In the genomic region with DNA sequence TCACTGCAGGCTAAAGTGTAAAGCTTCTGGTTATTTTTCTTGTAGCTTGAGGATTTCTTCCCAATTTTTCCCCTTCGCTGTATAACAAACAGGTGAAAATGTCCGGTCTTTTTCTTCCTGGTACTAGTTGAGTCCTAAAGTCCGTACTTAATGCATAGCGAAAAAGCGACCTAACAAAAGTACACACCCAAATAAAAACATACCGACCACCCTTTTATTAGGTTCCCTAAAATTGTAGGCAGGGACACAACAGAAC, we compare ENCODE assay signal across 8 cellular contexts. TPM values are rescaled to one million over a fixed set of nuclear protein-coding genes. Genes with fewer than 3 reads are reported as not detected.
DNase-seq lines count a peak whose midpoint lies in the region; ATAC-seq and TF ChIP-seq lines count a peak whose summit lies in the region.

No MANE protein-coding gene starts in this region.

- no TSS peak for BruUV-seq in MCF 10A (replicated peaks; lab: Mats Ljungman, UMichigan)

- POLR2A ChIA-PET in MCF 10A (lab: Yijun Ruan, JAX), result interaction anchor here (0.5 to 5.2 kb wide), 21 partner anchors 8 to 644 kb away, joined by 3 to 73 read pairs (median 5); a partner anchor contains a TSS

- H3K27me3 Mint-ChIP-seq in MCF 10A (ENCODE audit: insufficient read depth, unreplicated experiment), result no peaks in the 10 kb centered on the region
- H3K27me3 Mint-ChIP-seq in mesothelial cell of epicardium (ENCODE audit: low read depth), result no peaks in the 10 kb centered on the region

- CTCF ChIA-PET in MCF 10A (lab: Yijun Ruan, JAX), result interaction anchor here (0.7 kb wide), 1 partner anchor 27 kb away, joined by 3 read pairs; no protein-coding TSS in a partner anchor

- H3K9me3 ChIP-seq in heart right ventricle, result no peaks in the 10 kb centered on the region
- no peaks in the 10 kb centered on the region for H3K9me3 ChIP-seq in vagina

- intact Hi-C loops in heart right ventricle (cut with DNase I), result loop anchor here in 1 of 10 donors (5.0 kb wide), 1 partner anchor 178 kb away; a partner anchor contains a TSS
- intact Hi-C loops in Right ventricle myocardium superior (cut with DNase I), result no loop called here
- intact Hi-C loops in MCF 10A (cut with micrococcal nuclease), result loop anchor here (5.0 kb wide), 1 partner anchor 312 kb away; a partner anchor contains a TSS
- intact Hi-C loops in vagina (cut with DNase I), result no loop called here

- H3K36me3 Mint-ChIP-seq in MCF 10A (ENCODE audit: insufficient read depth, unreplicated experiment), result peaks cover 17% of the 10 kb centered on the region
- H3K36me3 Mint-ChIP-seq in mesothelial cell of epicardium, result peaks cover 11% of the 10 kb centered on the region

- H3K4me3 Mint-ChIP-seq in MCF 10A (ENCODE audit: unreplicated experiment) (peak overlapping the region; percentile 97), mesothelial cell of epicardium (peak overlapping the region; percentile 93)

- peaks cover 2 to 53% (median 37%) of the 10 kb centered on the region in 9 donors for H3K4me1 ChIP-seq in heart right ventricle
- H3K4me1 ChIP-seq in vagina, result peaks cover 50% of the 10 kb centered on the region

- peak overlapping the region; percentile 67 to 99 (median 90) for H3K4me3 ChIP-seq in heart right ventricle
- H3K4me3 ChIP-seq in vagina, result peak overlapping the region; percentile 79 to 99

- H3K9me3 Mint-ChIP-seq in MCF 10A (ENCODE audit: unreplicated experiment) (no peaks in the 10 kb centered on the region), mesothelial cell of epicardium (no peaks in the 10 kb centered on the region)

- no peak for DNase-seq in heart right ventricle
- no peak for DNase-seq in Right ventricle myocardium superior
- DNase-seq in MCF 10A (ENCODE audit: unreplicated experiment), result no peak
- DNase-seq in mesothelial cell of epicardium (ENCODE audit: low spot score in 2 of 2, unreplicated experiment in 2 of 2), result no peak
- no peak for DNase-seq in vagina (ENCODE audit: extremely low spot score in 2 of 2)
- DNase-seq in erythroblast (lab: John Stamatoyannopoulos, UW), result no peak
- DNase-seq in GM19238 (ENCODE audit: insufficient read length, low spot score), result no peak
- DNase-seq in mesenteric fat pad (ENCODE audit: low spot score), result no peak

- peak overlapping the region; percentile 73 to 97 (median 90) for H3K27ac ChIP-seq in heart right ventricle
- peak overlapping the region; percentile 85 for H3K27ac ChIP-seq in vagina

- 0 to 1% methylated on average over 6 of the region's 6 CpGs for WGBS in heart right ventricle, 2 donors

- TF ChIP-seq POLR2A in vagina (IDR thresholded peaks at IDR 0.05), result no peak
- TF ChIP-seq POLR2A in erythroblast (IDR thresholded peaks at IDR 0.05; ENCODE audit: low read length), result no peak

- H3K4me1 Mint-ChIP-seq in MCF 10A (ENCODE audit: insufficient read depth, unreplicated experiment) (peaks cover 29% of the 10 kb centered on the region), mesothelial cell of epicardium (peaks cover 47% of the 10 kb centered on the region)

- H3K27me3 ChIP-seq in heart right ventricle (no peaks in the 10 kb centered on the region), vagina (no peaks in the 10 kb centered on the region)

- H3K27ac Mint-ChIP-seq in MCF 10A (ENCODE audit: low read depth, unreplicated experiment), result peak overlapping the region; percentile 99
- peak overlapping the region; percentile 96 for H3K27ac Mint-ChIP-seq in mesothelial cell of epicardium

- TF ChIP-seq CTCF in heart right ventricle (IDR thresholded peaks at IDR 0.05), result no peak
- no peak for TF ChIP-seq CTCF in MCF 10A (IDR thresholded peaks at IDR 0.05; ENCODE audit: unreplicated experiment)
- TF ChIP-seq CTCF in mesothelial cell of epicardium (IDR thresholded peaks at IDR 0.05; ENCODE audit: unreplicated experiment), result no peak
- TF ChIP-seq CTCF in vagina (IDR thresholded peaks at IDR 0.05), result no peak

- H3K36me3 ChIP-seq in heart right ventricle (peaks cover 0 to 40% (median 10%) of the 10 kb centered on the region in 9 donors), vagina (peaks cover 0 to 10% of the 10 kb centered on the region in 2 donors)

- no peak for ATAC-seq in heart right ventricle
- ATAC-seq in Right ventricle myocardium superior (ENCODE audit: poor library complexity), result no peak

RNA-seq across cellular contexts. Expression of a gene that starts 0.3 kb away (rescaled TPM):
- total RNA-seq in heart right ventricle, result 10 to 100 TPM; 27.7 to 37.1 (median 30.2) TPM
- polyA plus RNA-seq in heart right ventricle, result 10 to 100 TPM; 24.9 to 36.3 TPM
- 24.5 TPM for total RNA-seq in Right ventricle myocardium superior
- 76.0 and 77.0 TPM in 2 replicates for total RNA-seq in MCF 10A (2022)
- 74.0 to 78.1 TPM (median 76.3 TPM) in 3 replicates for total RNA-seq in mesothelial cell of epicardium
- total RNA-seq in vagina, result 24.3 TPM
- total RNA-seq in mesenteric fat pad, result 42.1 TPM

RNA-seq across cellular contexts. Expression of a gene that starts 0.8 kb away (rescaled TPM):
- total RNA-seq in heart right ventricle (10 to 100 TPM; 18.9 to 34.9 (median 27.3) TPM), Right ventricle myocardium superior (20.9 TPM), MCF 10A (2022) (102 and 122 TPM in 2 replicates), mesothelial cell of epicardium (46.7 to 53.9 TPM (median 47.8 TPM) in 3 replicates), vagina (28.5 TPM), mesenteric fat pad (36.4 TPM)
- 10 to 100 TPM; 15.6 to 28.5 TPM for polyA plus RNA-seq in heart right ventricle

RNA-seq across cellular contexts. Expression of a gene that starts 22.2 kb away (rescaled TPM):
- total RNA-seq in heart right ventricle, result 1 to 10 TPM; 1.9 to 4.2 (median 3.5) TPM
- 1 to 10 TPM; 2.6 to 7.5 TPM for polyA plus RNA-seq in heart right ventricle
- total RNA-seq in Right ventricle myocardium superior, result 3.3 TPM
- 6.5 and 7.0 TPM in 2 replicates for total RNA-seq in MCF 10A (2022)
- 8.2 to 9.4 TPM (median 8.5 TPM) in 3 replicates for total RNA-seq in mesothelial cell of epicardium
- 13.8 TPM for total RNA-seq in vagina
- 9.7 TPM for total RNA-seq in mesenteric fat pad
